Comparison of ENCODE assay signal across 8 cellular contexts in genomic region chr5:112419596-112420110, GRCh38. TPM values are rescaled to one million over a fixed set of nuclear protein-coding genes. Genes with fewer than 3 reads are reported as not detected.
DNase-seq lines count a peak whose midpoint lies in the region; ATAC-seq and TF ChIP-seq lines count a peak whose summit lies in the region.

No MANE protein-coding gene starts in this region.

- BruUV-seq in IMR-90 (replicated peaks; lab: Mats Ljungman, UMichigan), result no TSS peak

- peak overlapping the region; percentile 40 for H3K4me3 ChIP-seq in IMR-90 (ENCODE audit: insufficient read depth, low read depth, low read length)
- peak overlapping the region; percentile 91 for H3K4me3 ChIP-seq in parathyroid adenoma (ENCODE audit: low read depth, low read length)

- H3K27ac ChIP-seq in IMR-90 (ENCODE audit: insufficient read depth, low read length) (no peak overlapping the region), parathyroid adenoma (peak overlapping the region; percentile 88)

- H3K14ac ChIP-seq in IMR-90 (replicated peaks; ENCODE audit: low read depth, low read length), result no peak overlapping the region

- in situ Hi-C loops in IMR-90 (cut with MboI; ENCODE audit: low sequenced_read_pairs), result no loop called here

- H3K4ac ChIP-seq in IMR-90 (ENCODE audit: low read depth, low read length), result no peak overlapping the region

- no peak overlapping the region for H3K27ac Mint-ChIP-seq in T-helper 1 cell treated with Interleukin-12 subunit alpha and Interleukin-12 subunit beta and Interleukin-4 antibody, amounts not matched to agents 30 μg/mL and 1 μg/mL, for 36 hours
- no peak overlapping the region for H3K27ac Mint-ChIP-seq in activated T-cell treated with anti-CD3 and anti-CD28 coated beads, Interleukin-2, amount 50 U/mL, for 72 hours

- H2BK5ac ChIP-seq in IMR-90 (ENCODE audit: low read depth, low read length, poor library complexity, severe bottlenecking), result no peak overlapping the region

- H3K36me3 ChIP-seq in IMR-90 (ENCODE audit: control insufficient read depth, insufficient read depth, low read length), result no peaks in the 10 kb centered on the region
- no peaks in the 10 kb centered on the region for H3K36me3 ChIP-seq in parathyroid adenoma (ENCODE audit: control insufficient read depth, insufficient read depth, low read length)

- H4K8ac ChIP-seq in IMR-90 (ENCODE audit: low read depth in 2 of 2, low read length in 2 of 2), result no peak overlapping the region

- peaks cover 6% of the 10 kb centered on the region for H3K4me1 Mint-ChIP-seq in T-helper 1 cell treated with Interleukin-12 subunit alpha and Interleukin-12 subunit beta and Interleukin-4 antibody, amounts not matched to agents 30 μg/mL and 1 μg/mL, for 36 hours (ENCODE audit: low read depth)
- peaks cover 10% of the 10 kb centered on the region for H3K4me1 Mint-ChIP-seq in activated T-cell treated with anti-CD3 and anti-CD28 coated beads, Interleukin-2, amount 50 U/mL, for 72 hours (ENCODE audit: low read depth)

- TF ChIP-seq CTCF in IMR-90 (conservative IDR thresholded peaks at IDR 0.05; ENCODE audit: low read depth, low read length) (no peak), parathyroid adenoma (IDR thresholded peaks at IDR 0.05) (no peak)

- ATAC-seq in GM21786 (IDR thresholded peaks at IDR 0.05; ENCODE audit: unreplicated experiment) (peak; percentile 26), IMR-90 (ENCODE audit: low read depth) (peak; percentile 46), Right ventricle myocardium superior (ENCODE audit: poor library complexity) (peak; percentile 88)
- peak; percentile 34 to 36 for ATAC-seq in activated T-cell treated with anti-CD3 and anti-CD28 coated beads, Interleukin-2, amount 50 U/mL, for 72 hours (replicated peaks in 1 of 2)

- 2% methylated on average over 21 of the region's 57 CpGs; no CpG with 5 or more reads in 1 of the 2 experiments for WGBS in IMR-90 (ENCODE audit: extremely low coverage in 2 of 2, insufficient read length in 1 of 2), 2 experiments

- no peaks in the 10 kb centered on the region for H4K20me1 ChIP-seq in IMR-90 (ENCODE audit: insufficient read depth, low read length)

- H3K4me2 ChIP-seq in IMR-90 (ENCODE audit: low read depth, low read length), result peak overlapping the region; percentile 84
- H3K4me2 ChIP-seq in parathyroid adenoma (ENCODE audit: low read length), result peak overlapping the region; percentile 75

- H3K9me1 ChIP-seq in IMR-90 (ENCODE audit: insufficient read depth, low read length), result no peaks in the 10 kb centered on the region

- H3K27me3 ChIP-seq in IMR-90 (ENCODE audit: control insufficient read depth, insufficient read depth, low read length) (peaks cover 33% of the 10 kb centered on the region), parathyroid adenoma (ENCODE audit: control insufficient read depth, insufficient read depth, low read length) (no peaks in the 10 kb centered on the region)

- intact Hi-C loops in IMR-90 (cut with micrococcal nuclease), result loop anchor here (1.0 to 10.0 kb wide), 2 partner anchors 215 to 244 kb away; no protein-coding TSS in a partner anchor
- intact Hi-C loops in Right ventricle myocardium superior (cut with DNase I), result loop anchor here (5.0 kb wide), 1 partner anchor 242 kb away; no protein-coding TSS in a partner anchor

- H3K4me1 ChIP-seq in IMR-90 (ENCODE audit: control insufficient read depth, insufficient read depth, low read length) (no peaks in the 10 kb centered on the region), parathyroid adenoma (peaks cover 4% of the 10 kb centered on the region)

- no peak overlapping the region for H2BK15ac ChIP-seq in IMR-90 (ENCODE audit: low read depth, low read length)

- no peak overlapping the region for H3K9ac ChIP-seq in IMR-90 (ENCODE audit: low read depth, low read length)
- H3K9ac ChIP-seq in parathyroid adenoma, result peak overlapping the region; percentile 71

- no peaks in the 10 kb centered on the region for H3K9me3 Mint-ChIP-seq in T-helper 1 cell treated with Interleukin-12 subunit alpha and Interleukin-12 subunit beta and Interleukin-4 antibody, amounts not matched to agents 30 μg/mL and 1 μg/mL, for 36 hours
- H3K9me3 Mint-ChIP-seq in activated T-cell treated with anti-CD3 and anti-CD28 coated beads, Interleukin-2, amount 50 U/mL, for 72 hours, result peaks cover 0 to 2% of the 10 kb centered on the region in 2 donors

- CTCF ChIA-PET in IMR-90 (lab: Yijun Ruan, JAX), result interaction anchor here (0.7 to 1.4 kb wide), 3 partner anchors 15 to 1261 kb away, joined by 3 to 5 read pairs (median 4); no protein-coding TSS in a partner anchor

- H3K23ac ChIP-seq in IMR-90 (ENCODE audit: low read depth, low read length), result no peak overlapping the region

- peak overlapping the region; percentile 73 for H3K4me3 Mint-ChIP-seq in T-helper 1 cell treated with Interleukin-12 subunit alpha and Interleukin-12 subunit beta and Interleukin-4 antibody, amounts not matched to agents 30 μg/mL and 1 μg/mL, for 36 hours
- peak overlapping the region; percentile 85 to 86 for H3K4me3 Mint-ChIP-seq in activated T-cell treated with anti-CD3 and anti-CD28 coated beads, Interleukin-2, amount 50 U/mL, for 72 hours

- no peak overlapping the region for H4K5ac ChIP-seq in IMR-90 (ENCODE audit: low read depth, low read length)

- no peak for TF ChIP-seq POLR2A in IMR-90 (IDR thresholded peaks at IDR 0.05; ENCODE audit: low read depth, low read length)

- no peak overlapping the region for H4K91ac ChIP-seq in IMR-90 (ENCODE audit: insufficient read depth, low read depth, low read length)

- no peaks in the 10 kb centered on the region for H3K36me3 Mint-ChIP-seq in T-helper 1 cell treated with Interleukin-12 subunit alpha and Interleukin-12 subunit beta and Interleukin-4 antibody, amounts not matched to agents 30 μg/mL and 1 μg/mL, for 36 hours (ENCODE audit: low read depth)
- peaks cover 0 to 3% of the 10 kb centered on the region in 2 donors for H3K36me3 Mint-ChIP-seq in activated T-cell treated with anti-CD3 and anti-CD28 coated beads, Interleukin-2, amount 50 U/mL, for 72 hours (ENCODE audit: insufficient read depth in 2 of 2)

- H2BK120ac ChIP-seq in IMR-90 (ENCODE audit: low read depth, low read length), result no peak overlapping the region

- H2AK9ac ChIP-seq in IMR-90 (replicated peaks; ENCODE audit: low read depth, low read length, poor library complexity), result no peak overlapping the region

- no peak overlapping the region for H3K56ac ChIP-seq in IMR-90 (ENCODE audit: extremely low read depth, insufficient read depth, low read length)

- H2BK20ac ChIP-seq in IMR-90 (ENCODE audit: low read depth, low read length), result no peak overlapping the region

- H3K9me3 ChIP-seq in IMR-90 (ENCODE audit: control insufficient read depth, insufficient read depth, low read length), result peaks cover 1% of the 10 kb centered on the region; the same call in 1 of the 2 replicates
- no peaks in the 10 kb centered on the region for H3K9me3 ChIP-seq in parathyroid adenoma (ENCODE audit: control insufficient read depth, low read length)

- H3K79me2 ChIP-seq in parathyroid adenoma, result peaks cover 25% of the 10 kb centered on the region

- DNase-seq in T-helper 1 cell, result no peak
- no peak for DNase-seq in IMR-90
- DNase-seq in activated T-cell treated with anti-CD3 and anti-CD28 coated beads, Interleukin-2, amount 50 U/mL, for 72 hours, result peak; percentile 6 to 15
- peak; percentile 82 for DNase-seq in Right ventricle myocardium superior
- no peak for DNase-seq in NCI-H2171 treated with DMSO at 0.1 percent for 48 hours (lab: John Stamatoyannopoulos, UW)

- TF ChIP-seq RAD21 in IMR-90 (IDR thresholded peaks at IDR 0.05; ENCODE audit: low read length), result no peak

- no peak overlapping the region for H2AK5ac ChIP-seq in IMR-90 (ENCODE audit: low read depth, low read length)

- dilution Hi-C loops in IMR-90 (cut with HindIII; ENCODE audit: low sequenced_read_pairs, unreplicated experiment), result no loop called here

- H3K79me1 ChIP-seq in IMR-90 (ENCODE audit: low read depth in 1 of 2, low read length in 2 of 2), result no peaks in the 10 kb centered on the region

- H3K27me3 Mint-ChIP-seq in T-helper 1 cell treated with Interleukin-12 subunit alpha and Interleukin-12 subunit beta and Interleukin-4 antibody, amounts not matched to agents 30 μg/mL and 1 μg/mL, for 36 hours (ENCODE audit: low read depth), result peaks cover 75% of the 10 kb centered on the region
- H3K27me3 Mint-ChIP-seq in activated T-cell treated with anti-CD3 and anti-CD28 coated beads, Interleukin-2, amount 50 U/mL, for 72 hours (ENCODE audit: low read depth), result peaks cover 58% of the 10 kb centered on the region

- no peak overlapping the region for H3K18ac ChIP-seq in IMR-90 (ENCODE audit: low read depth, low read length)

- POLR2A ChIA-PET in IMR-90 (lab: Charles Lee; ENCODE audit: unreplicated experiment), result no interaction called here

- peak overlapping the region; percentile 89 for H2AFZ ChIP-seq in IMR-90 (replicated peaks; ENCODE audit: low read length, poor library complexity)
- H2AFZ ChIP-seq in parathyroid adenoma, result peak overlapping the region; percentile 96

TF ChIP-seq in IMR-90, 13 proteins besides CTCF, POLR2A, EP300 and RAD21:
- TF ChIP-seq MAFK (IDR thresholded peaks at IDR 0.05; ENCODE audit: low read depth, low read length) (no peak), RFX5 (IDR thresholded peaks at IDR 0.05; ENCODE audit: low read depth, low read length) (no peak), USF2 (IDR thresholded peaks at IDR 0.05; ENCODE audit: low read depth, low read length) (no peak), SMC3 (IDR thresholded peaks at IDR 0.05; ENCODE audit: low read depth, low read length) (no peak)

RNA-seq across cellular contexts. Expression of gene EPB41L4A, which starts 0.6 kb away (rescaled TPM):
- total RNA-seq in IMR-90 (2012; rRNA removed) (under 0.01 TPM in 2 replicates), Right ventricle myocardium superior (20.5 TPM)
- polyA plus RNA-seq in IMR-90 (2012; rRNA removed), result 0.02 TPM in 1 of 2 replicates, not detected in the other
- polyA plus RNA-seq in IMR-90 (2012; cell fraction: cytosol; rRNA removed), result not detected in 2 replicates
- 0.03 and 0.22 TPM in 2 replicates for polyA plus RNA-seq in IMR-90 (2012; cell fraction: nucleus; rRNA removed; ENCODE audit: low replicate concordance)
- total RNA-seq in activated T-cell treated with anti-CD3 and anti-CD28 coated beads, Interleukin-2, amount 50 U/mL, for 72 hours, result 1 to 10 TPM in 1 of 2 donors, under 1 TPM in 1; 0.79 to 2.0 TPM

Comparison
In these comparisons a context has a peak if more than half of its experiments do, and no peak if none do; other contexts are left out.
1. DNase-seq: peak in activated T-cell treated with anti-CD3 and anti-CD28 coated beads, Interleukin-2, amount 50 U/mL, for 72 hours (2 of 2) and Right ventricle myocardium superior (single experiment); none in T-helper 1 cell (0 of 5), IMR-90 (single experiment) and NCI-H2171 treated with DMSO at 0.1 percent for 48 hours (single experiment).
2. ATAC-seq: peak in every context shown above with its lines; median percentile 88 in Right ventricle myocardium superior; 46 in IMR-90; 35 in activated T-cell treated with anti-CD3 and anti-CD28 coated beads, Interleukin-2, amount 50 U/mL, for 72 hours; 26 in GM21786.